In the genomic region with DNA sequence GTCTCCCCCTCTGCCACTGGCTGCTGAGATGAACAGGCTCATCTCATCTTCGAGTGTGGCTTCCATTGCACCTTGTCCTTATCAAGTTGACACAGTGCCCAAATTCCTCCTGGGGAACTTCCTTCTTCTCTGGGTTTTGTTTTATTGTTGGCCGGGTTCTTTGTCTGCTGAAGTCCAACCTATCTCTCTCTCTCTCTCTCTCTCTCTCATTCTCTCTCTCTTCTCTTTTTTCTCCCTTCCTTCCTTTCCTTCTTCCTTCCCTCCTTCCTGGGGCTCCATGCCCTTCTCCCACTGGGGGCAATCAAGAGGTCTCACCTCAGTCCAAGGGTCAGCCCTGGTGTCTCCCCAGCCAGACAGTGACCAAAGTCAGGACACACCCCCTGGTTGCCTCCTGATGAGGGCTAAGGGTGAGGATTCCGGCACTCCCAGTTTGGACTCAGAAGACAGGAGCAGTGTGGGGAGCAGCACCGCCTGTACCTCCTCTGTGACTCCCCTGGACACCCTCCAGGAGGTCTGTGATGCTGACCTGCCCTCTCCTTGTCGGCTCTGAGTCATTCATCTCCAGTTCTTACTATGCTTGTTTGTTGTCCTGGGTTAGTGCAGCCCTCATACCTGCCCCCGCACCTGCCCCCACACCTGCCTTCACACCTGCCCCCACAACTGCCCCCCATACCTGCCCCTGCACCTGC, we compare ENCODE assay signal across 33 cellular contexts. TPM values are rescaled to one million over a fixed set of nuclear protein-coding genes. Genes with fewer than 3 reads are reported as not detected.
"Had no signal": no experiment of that assay in that cellular context is flagged by ENCODE, and none has a peak within 500 bp of the region (broad histone marks: within the 10 kb centered on the region; RNA-seq: fewer than 3 reads in every experiment).

No MANE protein-coding gene starts in this region.

- H3K4me1 Mint-ChIP-seq: activated CD4-positive, alpha-beta T cell treated with anti-CD3 and anti-CD28 coated beads for 36 hours; endodermal cell; naive B cell; neural crest cell; stimulated activated memory B cell treated with anti-CD40 and anti-IgM and Interleukin-4, amounts not matched to agents 10 μg/mL and 1 μg/mL and 100 μg/mL, for 72 hours; stimulated activated naive CD8-positive, alpha-beta T cell treated with anti-CD3 and anti-CD28 coated beads, Interleukin-15, amount 100 ng/mL, for 72 hours had no signal

- DNase-seq: activated CD4-positive, alpha-beta T cell treated with anti-CD3 and anti-CD28 coated beads for 36 hours; activated CD4-positive, CD25-positive, alpha-beta regulatory T cell; activated naive CD4-positive, alpha-beta T cell; activated T-cell treated with anti-CD3 and anti-CD28 coated beads for 4 hours; activated T-cell treated with anti-CD3 and anti-CD28 coated beads, Interleukin-2, amount 50 U/mL, for 72 hours; central memory CD4-positive, alpha-beta T cell; endodermal cell; foreskin fibroblast; head of caudate nucleus; hippocampal formation; kidney; left colon; mammary epithelial cell; naive B cell; stimulated activated CD4-positive, alpha-beta T cell treated with anti-CD3 and anti-CD28 coated beads, Interleukin-1b, Interleukin-23, amount 100 ng/mL, for 48 hours; stimulated activated CD4-positive, alpha-beta T cell treated with anti-CD3 and anti-CD28 coated beads, Interleukin-4, amount 100 ng/mL, for 4 hours; stimulated activated CD8-positive, alpha-beta memory T cell treated with anti-CD3 and anti-CD28 coated beads, Interleukin-4, amount 100 ng/mL, for 48 hours; stimulated activated naive CD8-positive, alpha-beta T cell treated with anti-CD3 and anti-CD28 coated beads, Interleukin-15, amount 100 ng/mL, for 72 hours; substantia nigra; T1000; upper lobe of left lung had no signal

- ATAC-seq: activated CD4-positive, alpha-beta T cell treated with anti-CD3 and anti-CD28 coated beads for 36 hours; activated naive CD4-positive, alpha-beta T cell treated with anti-CD3 and anti-CD28 coated beads, Interleukin-2, amount 50 U/mL, for 72 hours; activated T-cell treated with anti-CD3 and anti-CD28 coated beads, Interleukin-2, amount 50 U/mL, for 72 hours; esophagus mucosa; left colon; stimulated activated memory B cell treated with anti-CD40 and anti-IgM and Interleukin-4, amounts not matched to agents 10 μg/mL and 1 μg/mL and 100 μg/mL, for 72 hours; stimulated activated naive CD8-positive, alpha-beta T cell treated with anti-CD3 and anti-CD28 coated beads, Interleukin-15, amount 100 ng/mL, for 72 hours had no signal

- H3K27me3 ChIP-seq: vagina had no signal

- H3K4me3 ChIP-seq: breast epithelium, right atrium auricular region, smooth muscle cell, upper lobe of left lung, vagina had no signal

- H3K27ac ChIP-seq: breast epithelium, right atrium auricular region, upper lobe of left lung, vagina had no signal

- H3K36me3 ChIP-seq: breast epithelium, right atrium auricular region, upper lobe of left lung, vagina had no signal

- H3K9me3 ChIP-seq: right atrium auricular region, vagina had no signal

- H3K36me3 Mint-ChIP-seq: stimulated activated memory B cell treated with anti-CD40 and anti-IgM and Interleukin-4, amounts not matched to agents 10 μg/mL and 1 μg/mL and 100 μg/mL, for 72 hours had no signal

- H3K4me2 ChIP-seq: smooth muscle cell had no signal

- H3K4me1 ChIP-seq: breast epithelium, right atrium auricular region, upper lobe of left lung, vagina had no signal

- H3K4me3 Mint-ChIP-seq: activated CD4-positive, alpha-beta T cell treated with anti-CD3 and anti-CD28 coated beads for 36 hours; activated T-cell treated with anti-CD3 and anti-CD28 coated beads, Interleukin-2, amount 50 U/mL, for 72 hours; dendritic cell treated with granulocyte-macrophage colony-stimulating factor and Interleukin-4, amounts not matched to agents 40 ng/mL and 50 ng/mL, for 4 days; endodermal cell; naive B cell; neural crest cell; stimulated activated memory B cell treated with anti-CD40 and anti-IgM and Interleukin-4, amounts not matched to agents 10 μg/mL and 1 μg/mL and 100 μg/mL, for 72 hours; stimulated activated naive CD8-positive, alpha-beta T cell treated with anti-CD3 and anti-CD28 coated beads, Interleukin-15, amount 100 ng/mL, for 72 hours had no signal

- H3K27ac Mint-ChIP-seq: activated CD4-positive, alpha-beta T cell treated with anti-CD3 and anti-CD28 coated beads for 36 hours; activated T-cell treated with anti-CD3 and anti-CD28 coated beads, Interleukin-2, amount 50 U/mL, for 72 hours; dendritic cell treated with granulocyte-macrophage colony-stimulating factor and Interleukin-4, amounts not matched to agents 40 ng/mL and 50 ng/mL, for 4 days; endodermal cell; stimulated activated memory B cell treated with anti-CD40 and anti-IgM and Interleukin-4, amounts not matched to agents 10 μg/mL and 1 μg/mL and 100 μg/mL, for 72 hours; stimulated activated naive CD8-positive, alpha-beta T cell treated with anti-CD3 and anti-CD28 coated beads, Interleukin-15, amount 100 ng/mL, for 72 hours had no signal

RNA-seq across cellular contexts. Expression of a gene that starts 30.7 kb away (rescaled TPM):
- total RNA-seq: activated CD4-positive, alpha-beta T cell treated with anti-CD3 and anti-CD28 coated beads for 36 hours; activated naive CD4-positive, alpha-beta T cell treated with anti-CD3 and anti-CD28 coated beads, Interleukin-2, amount 50 U/mL, for 72 hours; activated T-cell treated with anti-CD3 and anti-CD28 coated beads, Interleukin-2, amount 50 U/mL, for 72 hours; breast epithelium; esophagus mucosa; kidney; mammary epithelial cell; smooth muscle cell; vagina had no signal
- polyA plus RNA-seq: mammary epithelial cell, smooth muscle cell had no signal

RNA-seq across cellular contexts. Expression of a gene that starts 33.4 kb away (rescaled TPM):
- total RNA-seq: activated CD4-positive, alpha-beta T cell treated with anti-CD3 and anti-CD28 coated beads for 36 hours; activated naive CD4-positive, alpha-beta T cell treated with anti-CD3 and anti-CD28 coated beads, Interleukin-2, amount 50 U/mL, for 72 hours; activated T-cell treated with anti-CD3 and anti-CD28 coated beads, Interleukin-2, amount 50 U/mL, for 72 hours; breast epithelium; endodermal cell; esophagus mucosa; kidney; left colon; liver; mammary epithelial cell; neural crest cell; omental fat pad; pulmonary artery endothelial cell; right atrium auricular region; smooth muscle cell; upper lobe of left lung; vagina had no signal
- polyA plus RNA-seq: liver, mammary epithelial cell, smooth muscle cell had no signal
